In genomic region chr19:49451430-49452181, GRCh38 we compare ENCODE assay signal across 8 cellular contexts. TPM values are rescaled to one million over a fixed set of nuclear protein-coding genes. Genes with fewer than 3 reads are reported as not detected.
DNase-seq lines count a peak whose midpoint lies in the region; ATAC-seq and TF ChIP-seq lines count a peak whose summit lies in the region.

TSS of gene PIH1D1 (minus strand) at chr19:49451814. CDS start at chr19:49451574, 240 bp downstream.

- H4K20me1 ChIP-seq in OCI-LY3 (ENCODE audit: insufficient read depth, low read length), result no peaks in the 10 kb centered on the region

- no peaks in the 10 kb centered on the region for H3K27me3 ChIP-seq in OCI-LY3 (ENCODE audit: low read depth, low read length)

- peak; percentile 49 for ATAC-seq in GM21447 (IDR thresholded peaks at IDR 0.05; ENCODE audit: unreplicated experiment)

- H3K9me3 ChIP-seq in OCI-LY3 (ENCODE audit: insufficient read depth, low read length), result no peaks in the 10 kb centered on the region

- H3K4me1 Mint-ChIP-seq in Calu3 (ENCODE audit: low read depth, unreplicated experiment), result peaks cover 24% of the 10 kb centered on the region

- peak within 1 kb of the TSS; percentile 77 for H3K4me2 ChIP-seq in OCI-LY3 (ENCODE audit: low read length)

- CTCF ChIA-PET in Calu3 (lab: Charles Lee), result interaction anchor here (0.5 to 1.4 kb wide), 4 partner anchors 9 to 928 kb away, joined by 3 to 14 read pairs (median 4); no protein-coding TSS in a partner anchor

- H3K79me2 ChIP-seq in OCI-LY3 (ENCODE audit: low read length), result peaks cover 31% of the 10 kb centered on the region

- TSS peak; percentile 90 for BruUV-seq in Calu3 (replicated peaks; lab: Mats Ljungman, UMichigan)

- H3K27ac Mint-ChIP-seq in Calu3 (ENCODE audit: unreplicated experiment), result peak within 1 kb of the TSS; percentile 99

- peak within 1 kb of the TSS; percentile 96 for H3K4me3 Mint-ChIP-seq in Calu3 (ENCODE audit: low read depth, unreplicated experiment)

- DNase-seq in Calu3 (peak; percentile 97), HuH-7 (ENCODE audit: low spot score) (peak; percentile 88), epidermal melanocyte (ENCODE audit: insufficient read length, low spot score) (peak; percentile 95), middle frontal gyrus (ENCODE audit: extremely low spot score, low spot score) (peak; percentile 96)
- peak; percentile 92 for DNase-seq in activated CD8-positive, alpha-beta memory T cell treated with anti-CD3 and anti-CD28 coated beads, Interleukin-2, amount 50 U/mL, for 48 hours
- DNase-seq in stimulated activated CD8-positive, alpha-beta memory T cell treated with anti-CD3 and anti-CD28 coated beads, Interleukin-2, amount 100 ng/mL, for 48 hours (ENCODE audit: low read depth in 2 of 2), result peak; percentile 86 to 92

- peaks cover 33% of the 10 kb centered on the region for H3K36me3 ChIP-seq in OCI-LY3 (replicated peaks; ENCODE audit: low read depth, low read length)

- intact Hi-C loops in Calu3 (cut with micrococcal nuclease; ENCODE audit: unreplicated experiment), result loop anchor here (5.0 kb wide), 1 partner anchor 191 kb away; the partner anchor contains the start of genes RRAS and SCAF1

- peak within 1 kb of the TSS; percentile 91 for H3K27ac ChIP-seq in OCI-LY3 (ENCODE audit: low read length)

- H3K4me1 ChIP-seq in OCI-LY3 (ENCODE audit: low read length), result peaks cover 17% of the 10 kb centered on the region

- no peaks in the 10 kb centered on the region for H3K27me3 Mint-ChIP-seq in Calu3 (ENCODE audit: unreplicated experiment)

- H3K9ac ChIP-seq in OCI-LY3 (ENCODE audit: low read length), result peak within 1 kb of the TSS; percentile 99

- H3K36me3 Mint-ChIP-seq in Calu3 (ENCODE audit: insufficient read depth, unreplicated experiment), result peaks cover 66% of the 10 kb centered on the region

- peak within 1 kb of the TSS; percentile 85 for H3K4me3 ChIP-seq in OCI-LY3 (ENCODE audit: low read length)

- TF ChIP-seq CTCF in Calu3 (IDR thresholded peaks at IDR 0.05; ENCODE audit: unreplicated experiment) (no peak), OCI-LY3 (IDR thresholded peaks at IDR 0.05; ENCODE audit: low read depth, low read length) (no peak)

- peak within 1 kb of the TSS; percentile 18; the same call in 1 of the 2 replicates for H2AFZ ChIP-seq in OCI-LY3 (ENCODE audit: low read depth, low read length)

- H3K9me3 Mint-ChIP-seq in Calu3 (ENCODE audit: low read depth, unreplicated experiment), result no peaks in the 10 kb centered on the region

RNA-seq across cellular contexts. Expression of gene PIH1D1, which starts in this region (rescaled TPM):
- total RNA-seq in Calu3 (2022), result 127 and 141 TPM in 2 replicates

Comparison
In these comparisons a context has a peak if more than half of its experiments do, and no peak if none do; other contexts are left out.
1. Peak in every context shown above with its lines: DNase-seq, ATAC-seq, H3K4me3 ChIP-seq and H3K27ac ChIP-seq.